ENCODE assay signal across 8 cellular contexts in genomic region chr11:9663699-9664275, GRCh38. TPM values are rescaled to one million over a fixed set of nuclear protein-coding genes. Genes with fewer than 3 reads are reported as not detected.
DNase-seq lines count a peak whose midpoint lies in the region; ATAC-seq and TF ChIP-seq lines count a peak whose summit lies in the region.

Gene SWAP70, plus strand, starts transcription at chr11:9664077. Its CDS starts 103 bp downstream, at chr11:9664180.

- TF ChIP-seq POLR2A in GM18951 (IDR thresholded peaks at IDR 0.05; ENCODE audit: extremely low read depth, insufficient read depth, insufficient read length) = peak; percentile 80

- H3K36me3 Mint-ChIP-seq in endodermal cell (ENCODE audit: low read depth) = peaks cover 17% of the 10 kb centered on the region

- H3K27me3 Mint-ChIP-seq in endodermal cell (ENCODE audit: insufficient read depth) = peaks cover 3% of the 10 kb centered on the region

- TF ChIP-seq CTCF in endodermal cell (conservative IDR thresholded peaks at IDR 0.05) = peak; percentile 71

- WGBS in endodermal cell (ENCODE audit: insufficient coverage in 1 of 2, insufficient read length in 1 of 2), 2 experiments = 2 to 5% methylated on average over 12 to 38 of the region's 38 CpGs
- 6% methylated on average over 14 to 23 of the region's 38 CpGs for WGBS in mesodermal cell (ENCODE audit: insufficient coverage in 2 of 2), 2 experiments

- H3K27ac ChIP-seq in endodermal cell (ENCODE audit: low read depth, low read length) = peak within 1 kb of the TSS; percentile 35
- H3K27ac ChIP-seq in mesodermal cell (ENCODE audit: low read depth, low read length, severe bottlenecking) = peak within 1 kb of the TSS; percentile 87

- peak; percentile 82 for ATAC-seq in HG03159 (IDR thresholded peaks at IDR 0.05; ENCODE audit: unreplicated experiment)

- peaks cover 11% of the 10 kb centered on the region for H3K9me3 Mint-ChIP-seq in endodermal cell

- H3K4me1 ChIP-seq in endodermal cell (ENCODE audit: control insufficient read depth, insufficient read depth, low read length) (no peaks in the 10 kb centered on the region), mesodermal cell (ENCODE audit: control insufficient read depth, insufficient read depth, low read length, poor library complexity, severe bottlenecking) (no peaks in the 10 kb centered on the region)

- peak within 1 kb of the TSS; percentile 98 for H3K27ac Mint-ChIP-seq in endodermal cell

- H3K36me3 ChIP-seq in endodermal cell (ENCODE audit: control insufficient read depth, insufficient read depth, low read length) = peaks cover 10% of the 10 kb centered on the region
- peaks cover 20% of the 10 kb centered on the region for H3K36me3 ChIP-seq in mesodermal cell (ENCODE audit: control insufficient read depth, insufficient read depth, low read length)

- peak within 1 kb of the TSS; percentile 94 for H3K9ac ChIP-seq in endodermal cell (ENCODE audit: extremely low read depth, low read length, poor library complexity, severe bottlenecking)

- no peaks in the 10 kb centered on the region for H3K27me3 ChIP-seq in endodermal cell (ENCODE audit: control insufficient read depth, insufficient read depth, low read length, poor library complexity, severe bottlenecking)

- peak within 1 kb of the TSS; percentile 91 for H3K4me3 Mint-ChIP-seq in endodermal cell

- in situ Hi-C loops in GM18951 (cut with MboI; ENCODE audit: low sequenced_read_pairs, unreplicated experiment) = no loop called here

- DNase-seq in AG20443 (ENCODE audit: low spot score) (peak; percentile 97), NCI-H748 (lab: John Stamatoyannopoulos, UW; ENCODE audit: unreplicated experiment) (peak; percentile 80), endodermal cell (peak; percentile 99)
- DNase-seq in activated CD8-positive, alpha-beta memory T cell treated with anti-CD3 and anti-CD28 coated beads for 48 hours (ENCODE audit: low read depth in 2 of 3, low spot score in 2 of 3) = peak; percentile 62 to 66 (median 62)
- peak; percentile 57 for DNase-seq in stimulated activated CD8-positive, alpha-beta memory T cell treated with anti-CD3 and anti-CD28 coated beads, Interleukin-15, amount 100 ng/mL, for 24 hours (ENCODE audit: low read depth)

- H3K9me3 ChIP-seq in endodermal cell (ENCODE audit: control insufficient read depth, low read length) = peaks cover 13% of the 10 kb centered on the region
- H3K9me3 ChIP-seq in mesodermal cell (ENCODE audit: control insufficient read depth, low read length) = peaks cover 8% of the 10 kb centered on the region

- H3K4me3 ChIP-seq in endodermal cell (ENCODE audit: low read length) (peak within 1 kb of the TSS; percentile 86), mesodermal cell (ENCODE audit: extremely low read depth, insufficient read depth, low read length, poor library complexity, severe bottlenecking) (peak within 1 kb of the TSS; percentile 93)

- H3K4me1 Mint-ChIP-seq in endodermal cell = peaks cover 5% of the 10 kb centered on the region

RNA-seq across cellular contexts. Expression of gene SWAP70, which starts in this region (rescaled TPM):
- 10 to 100 TPM; 28.8 to 30.7 TPM for total RNA-seq in endodermal cell
- 19.8 TPM for polyA plus RNA-seq in endodermal cell (2013, experiment 1 of 2)
- polyA plus RNA-seq in endodermal cell (2013, experiment 2 of 2) = 19.6 TPM
- polyA plus RNA-seq in mesodermal cell (2013, experiment 1 of 2) = 26.1 TPM
- polyA plus RNA-seq in mesodermal cell (2013, experiment 2 of 2) = 27.1 TPM

Comparison
In these comparisons a context has a peak if more than half of its experiments do, and no peak if none do; other contexts are left out.
1. Peak in every context shown above with its lines: DNase-seq, ATAC-seq, H3K4me3 ChIP-seq and H3K27ac ChIP-seq.